In the genomic region with DNA sequence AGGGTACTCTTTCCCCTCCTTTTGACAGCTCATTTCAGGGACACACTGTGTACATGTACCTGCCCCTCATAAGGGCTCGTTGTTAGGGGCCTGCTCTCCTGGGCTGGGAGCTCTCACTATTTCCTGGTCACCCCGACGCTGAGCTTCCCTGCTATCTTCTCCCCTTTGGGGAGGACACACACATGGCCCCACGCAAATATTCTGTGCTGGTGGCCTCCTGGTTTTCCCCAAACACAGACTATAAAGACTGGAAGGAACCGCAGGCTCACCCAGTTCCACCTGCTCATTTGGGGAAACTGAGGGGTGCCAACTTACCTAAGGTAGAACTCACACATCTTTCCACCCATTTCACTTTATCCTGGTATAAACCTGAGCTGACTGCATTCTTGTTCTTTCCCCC, we compare ENCODE assay signal across 27 cellular contexts.
DNase-seq lines count a peak whose midpoint lies in the region; ATAC-seq, FAIRE-seq and TF ChIP-seq lines count a peak whose summit lies in the region.
"Had no signal": no experiment of that assay in that cellular context is flagged by ENCODE, and none has a peak within 500 bp of the region (broad histone marks: within the 10 kb centered on the region; RNA-seq: fewer than 3 reads in every experiment).

No MANE protein-coding gene starts in this region.

- CTCF ChIA-PET in CD8-positive, alpha-beta T cell (lab: Charles Lee) = interaction anchor here (0.5 to 1.5 kb wide), 3 partner anchors 14 to 105 kb away, joined by 3 read pairs; no protein-coding TSS in a partner anchor
- CTCF ChIA-PET in mammary epithelial cell (lab: Charles Lee; ENCODE audit: low non-redundant PET) = no interaction called here

- H3K27ac ChIP-seq in BLaER1 treated with 17β-estradiol and CSF1 and Interleukin-3, amounts not matched to agents 10 nM and 100 nM = peak overlapping the region in 2 of 11 experiments; percentile 81 to 91; a peak in 4 of 22 replicates
- no peak overlapping the region for H3K27ac ChIP-seq in CD8-positive, alpha-beta T cell (ENCODE audit: low read depth, low read length)
- H3K27ac ChIP-seq in astrocyte (ENCODE audit: low read depth, low read length) = no peak overlapping the region
- no peak overlapping the region for H3K27ac ChIP-seq in mammary epithelial cell (ENCODE audit: insufficient read depth, low read depth, low read length)
- H3K27ac ChIP-seq: cardiac muscle cell, coronary artery, gastrocnemius medialis, SJSA1, upper lobe of left lung had no signal

- H3K4me2 ChIP-seq in BLaER1 treated with 17β-estradiol and CSF1 and Interleukin-3, amounts not matched to agents 10 nM and 100 nM = peak overlapping the region; percentile 82 to 94 (median 89); a peak in 21 of 22 replicates
- H3K4me2 ChIP-seq in astrocyte (ENCODE audit: low read length) (no peak overlapping the region), mammary epithelial cell (ENCODE audit: insufficient read depth, low read depth, low read length) (no peak overlapping the region)

- no peak overlapping the region for H3K9ac ChIP-seq in BLaER1 treated with 17β-estradiol and CSF1 and Interleukin-3, amounts not matched to agents 10 nM and 100 nM
- H3K9ac ChIP-seq in astrocyte (ENCODE audit: low read length) (no peak overlapping the region), mammary epithelial cell (ENCODE audit: insufficient read depth, low read length) (no peak overlapping the region)

- no peak for DNase-seq in CD8-positive, alpha-beta T cell
- DNase-seq in astrocyte (ENCODE audit: low read depth) = no peak
- DNase-seq in activated gamma-delta T cell (lab: John Stamatoyannopoulos, UW) = no peak
- DNase-seq in mammary epithelial cell = no peak
- DNase-seq in kidney tubule cell (ENCODE audit: low spot score) = no peak
- DNase-seq: activated CD4-positive, alpha-beta memory T cell treated with anti-CD3 and anti-CD28 coated beads, Interleukin-2, amount 10 ng/mL, durations not matched to agents 7 days and 5 days; activated naive CD4-positive, alpha-beta T cell treated with anti-CD3 and anti-CD28 coated beads for 36 hours; activated T-cell treated with anti-CD3 and anti-CD28 coated beads, Interleukin-2, amount 50 U/mL, for 1 hour; aorta; DMS 273 treated with DMSO at 0.1 percent for 48 hours; EL; gastrocnemius medialis; NCI-H1436; NCI-H774; T-cell; upper lobe of left lung had no signal

- in situ Hi-C loops in mammary epithelial cell (cut with MboI; ENCODE audit: low sequenced_read_pairs in 2 of 2) = no loop called here

- POLR2A ChIA-PET in CD8-positive, alpha-beta T cell (lab: Charles Lee) = no interaction called here

- H3K9me3 Mint-ChIP-seq in CD8-positive, alpha-beta T cell = peaks cover 16% of the 10 kb centered on the region
- H3K9me3 Mint-ChIP-seq in astrocyte (ENCODE audit: unreplicated experiment) (peaks cover 8% of the 10 kb centered on the region), nephron (peaks cover 16% of the 10 kb centered on the region)

- peaks cover 2% of the 10 kb centered on the region for H3K36me3 Mint-ChIP-seq in CD8-positive, alpha-beta T cell
- H3K36me3 Mint-ChIP-seq in astrocyte (ENCODE audit: low read depth, unreplicated experiment) (peaks cover 3% of the 10 kb centered on the region), nephron (ENCODE audit: low read depth) (peaks cover 3% of the 10 kb centered on the region)
- H3K36me3 Mint-ChIP-seq: memory B cell had no signal

- no TSS peak for BruUV-seq in mammary epithelial cell (replicated peaks; lab: Mats Ljungman, UMichigan)

- H3K27me3 Mint-ChIP-seq in CD8-positive, alpha-beta T cell (ENCODE audit: low read depth) = no peaks in the 10 kb centered on the region
- H3K27me3 Mint-ChIP-seq in astrocyte (ENCODE audit: low read depth, unreplicated experiment) (no peaks in the 10 kb centered on the region), nephron (ENCODE audit: low read depth) (peaks cover 29% of the 10 kb centered on the region)
- H3K27me3 Mint-ChIP-seq: T-cell had no signal

- H3K36me3 ChIP-seq in BLaER1 treated with 17β-estradiol and CSF1 and Interleukin-3, amounts not matched to agents 10 nM and 100 nM = no peaks in the 10 kb centered on the region
- no peaks in the 10 kb centered on the region for H3K36me3 ChIP-seq in CD8-positive, alpha-beta T cell (ENCODE audit: insufficient read depth, low read length)
- no peaks in the 10 kb centered on the region for H3K36me3 ChIP-seq in astrocyte (ENCODE audit: insufficient read depth, low read length)
- no peaks in the 10 kb centered on the region for H3K36me3 ChIP-seq in mammary epithelial cell (ENCODE audit: insufficient read depth, low read length)
- H3K36me3 ChIP-seq: cardiac muscle cell, gastrocnemius medialis, SJSA1, upper lobe of left lung had no signal

- H3K9me3 ChIP-seq in BLaER1 treated with 17β-estradiol and CSF1 and Interleukin-3, amounts not matched to agents 10 nM and 100 nM (replicated peaks in 1 of 11) = peaks cover 33 to 50% (median 40%) of the 10 kb centered on the region in 11 experiments
- H3K9me3 ChIP-seq in CD8-positive, alpha-beta T cell (ENCODE audit: low read length) = peaks cover 7% of the 10 kb centered on the region
- H3K9me3 ChIP-seq in astrocyte (ENCODE audit: insufficient read depth, low read depth, low read length) (peaks cover 8% of the 10 kb centered on the region), mammary epithelial cell (replicated peaks; ENCODE audit: insufficient read depth, low read length) (peaks cover 6% of the 10 kb centered on the region)
- H3K9me3 ChIP-seq: upper lobe of left lung had no signal

- no peaks in the 10 kb centered on the region for H3K79me2 ChIP-seq in astrocyte (ENCODE audit: insufficient read depth, low read length)
- no peaks in the 10 kb centered on the region for H3K79me2 ChIP-seq in mammary epithelial cell (ENCODE audit: insufficient read depth, low read length)

- no peaks in the 10 kb centered on the region for H3K27me3 ChIP-seq in BLaER1 treated with 17β-estradiol and CSF1 and Interleukin-3, amounts not matched to agents 10 nM and 100 nM
- H3K27me3 ChIP-seq in CD8-positive, alpha-beta T cell (ENCODE audit: insufficient read depth, low read length) = no peaks in the 10 kb centered on the region
- H3K27me3 ChIP-seq in astrocyte (ENCODE audit: insufficient read depth, low read length) = no peaks in the 10 kb centered on the region
- H3K27me3 ChIP-seq in mammary epithelial cell (ENCODE audit: insufficient read depth, low read length) = no peaks in the 10 kb centered on the region
- H3K27me3 ChIP-seq: cardiac muscle cell, gastrocnemius medialis, SJSA1, upper lobe of left lung had no signal

- 93% methylated on average over 4 of the region's 5 CpGs for WGBS in mammary epithelial cell (ENCODE audit: low coverage, missing lambda C conversion rate)

- peaks cover 0 to 4% (median 0%) of the 10 kb centered on the region in 11 experiments; a peak in 2 of 22 replicates for H4K20me1 ChIP-seq in BLaER1 treated with 17β-estradiol and CSF1 and Interleukin-3, amounts not matched to agents 10 nM and 100 nM
- H4K20me1 ChIP-seq in astrocyte (ENCODE audit: insufficient read depth, low read length) (no peaks in the 10 kb centered on the region), mammary epithelial cell (ENCODE audit: insufficient read depth, low read length) (no peaks in the 10 kb centered on the region)

- peaks cover 45 to 61% (median 53%) of the 10 kb centered on the region in 10 experiments for H3K4me1 ChIP-seq in BLaER1 treated with 17β-estradiol and CSF1 and Interleukin-3, amounts not matched to agents 10 nM and 100 nM
- peaks cover 30% of the 10 kb centered on the region for H3K4me1 ChIP-seq in CD8-positive, alpha-beta T cell (ENCODE audit: insufficient read depth, low read length)
- H3K4me1 ChIP-seq in astrocyte (ENCODE audit: insufficient read depth, low read length) (peaks cover 15% of the 10 kb centered on the region), mammary epithelial cell (ENCODE audit: insufficient read depth, low read length) (no peaks in the 10 kb centered on the region)
- H3K4me1 ChIP-seq: gastrocnemius medialis had no signal

- no peak for ATAC-seq in CD8-positive, alpha-beta T cell
- ATAC-seq: activated CD4-positive, CD25-positive, alpha-beta regulatory T cell treated with anti-CD3 and anti-CD28 coated beads, Interleukin-2, amount 50 U/mL, for 24 hours; gastrocnemius medialis; GM12878; HCT116; T-cell had no signal

- H2AFZ ChIP-seq in astrocyte (ENCODE audit: low read depth, low read length) (no peak overlapping the region), mammary epithelial cell (ENCODE audit: low read depth, low read length) (no peak overlapping the region)

- peak overlapping the region; percentile 21 for H3K27ac Mint-ChIP-seq in CD8-positive, alpha-beta T cell
- peak overlapping the region; percentile 34 for H3K27ac Mint-ChIP-seq in astrocyte (ENCODE audit: unreplicated experiment)
- peak overlapping the region; percentile 11 to 53 (median 24) for H3K27ac Mint-ChIP-seq in nephron
- H3K27ac Mint-ChIP-seq: activated CD4-positive, alpha-beta memory T cell treated with anti-CD3 and anti-CD28 coated beads, Interleukin-2, amount 10 ng/mL, durations not matched to agents 7 days and 5 days; activated naive CD4-positive, alpha-beta T cell treated with anti-CD3 and anti-CD28 coated beads for 36 hours; memory B cell had no signal

- no peak overlapping the region for H3K4me3 Mint-ChIP-seq in CD8-positive, alpha-beta T cell
- H3K4me3 Mint-ChIP-seq in astrocyte (ENCODE audit: unreplicated experiment) (no peak overlapping the region), nephron (peak overlapping the region in 1 of 3 experiments; percentile 10)
- H3K4me3 Mint-ChIP-seq: activated CD4-positive, alpha-beta memory T cell treated with anti-CD3 and anti-CD28 coated beads, Interleukin-2, amount 10 ng/mL, durations not matched to agents 7 days and 5 days; activated naive CD4-positive, alpha-beta T cell treated with anti-CD3 and anti-CD28 coated beads for 36 hours; memory B cell had no signal

- no peak for FAIRE-seq in astrocyte (lab: Jason Lieb, UNC)
- FAIRE-seq: GM12878, TTC549 had no signal

- dilution Hi-C loops in mammary epithelial cell (cut with HindIII; ENCODE audit: low sequenced_read_pairs) = no loop called here

- intact Hi-C loops in CD8-positive, alpha-beta T cell (cut with DNase I, micrococcal nuclease) = no loop called here
- intact Hi-C loops in mammary epithelial cell (cut with micrococcal nuclease) = no loop called here

- H3K4me3 ChIP-seq in BLaER1 treated with 17β-estradiol and CSF1 and Interleukin-3, amounts not matched to agents 10 nM and 100 nM = no peak overlapping the region
- H3K4me3 ChIP-seq in CD8-positive, alpha-beta T cell (ENCODE audit: low read depth, low read length) = no peak overlapping the region
- no peak overlapping the region for H3K4me3 ChIP-seq in astrocyte (ENCODE audit: insufficient read depth, low read depth, low read length)
- H3K4me3 ChIP-seq in mammary epithelial cell (replicated peaks in 1 of 3; ENCODE audit: insufficient read depth in 1 of 3, low read depth in 2 of 3, low read length in 3 of 3) = no peak overlapping the region
- H3K4me3 ChIP-seq: cardiac muscle cell, coronary artery, gastrocnemius medialis, GM12878, SJSA1, skin epidermis, upper lobe of left lung had no signal

- TF ChIP-seq CTCF in CD8-positive, alpha-beta T cell (IDR thresholded peaks at IDR 0.05) = no peak
- TF ChIP-seq CTCF in astrocyte (IDR thresholded peaks at IDR 0.05; ENCODE audit: insufficient read depth, low read depth, low read length) = no peak
- TF ChIP-seq CTCF in nephron (IDR thresholded peaks at IDR 0.05; ENCODE audit: unreplicated experiment in 3 of 3) = no peak
- TF ChIP-seq CTCF in mammary epithelial cell (conservative IDR thresholded peaks at IDR 0.05 in 1 of 2, IDR thresholded peaks at IDR 0.05 in 1 of 2; ENCODE audit: extremely low read depth in 1 of 2, insufficient read depth in 1 of 2, low read depth in 1 of 2, low read length in 2 of 2) = no peak

- H3K4me1 Mint-ChIP-seq in CD8-positive, alpha-beta T cell (ENCODE audit: low read depth) = peaks cover 36% of the 10 kb centered on the region
- H3K4me1 Mint-ChIP-seq in astrocyte (ENCODE audit: low read depth, unreplicated experiment) = peaks cover 25% of the 10 kb centered on the region
- H3K4me1 Mint-ChIP-seq in nephron = peaks cover 25% of the 10 kb centered on the region

Comparison
In these comparisons a context has a peak if more than half of its experiments do, and no peak if none do; other contexts are left out.
1. H3K4me2 ChIP-seq: peak in BLaER1 treated with 17β-estradiol and CSF1 and Interleukin-3, amounts not matched to agents 10 nM and 100 nM (11 of 11); none in astrocyte (single experiment) and mammary epithelial cell (single experiment).
2. Peak in every context shown above with its lines, with median percentiles within 50 percentile points of each other: H3K27ac Mint-ChIP-seq.